1 cellular context compared by ENCODE assay signal in the genomic region with DNA sequence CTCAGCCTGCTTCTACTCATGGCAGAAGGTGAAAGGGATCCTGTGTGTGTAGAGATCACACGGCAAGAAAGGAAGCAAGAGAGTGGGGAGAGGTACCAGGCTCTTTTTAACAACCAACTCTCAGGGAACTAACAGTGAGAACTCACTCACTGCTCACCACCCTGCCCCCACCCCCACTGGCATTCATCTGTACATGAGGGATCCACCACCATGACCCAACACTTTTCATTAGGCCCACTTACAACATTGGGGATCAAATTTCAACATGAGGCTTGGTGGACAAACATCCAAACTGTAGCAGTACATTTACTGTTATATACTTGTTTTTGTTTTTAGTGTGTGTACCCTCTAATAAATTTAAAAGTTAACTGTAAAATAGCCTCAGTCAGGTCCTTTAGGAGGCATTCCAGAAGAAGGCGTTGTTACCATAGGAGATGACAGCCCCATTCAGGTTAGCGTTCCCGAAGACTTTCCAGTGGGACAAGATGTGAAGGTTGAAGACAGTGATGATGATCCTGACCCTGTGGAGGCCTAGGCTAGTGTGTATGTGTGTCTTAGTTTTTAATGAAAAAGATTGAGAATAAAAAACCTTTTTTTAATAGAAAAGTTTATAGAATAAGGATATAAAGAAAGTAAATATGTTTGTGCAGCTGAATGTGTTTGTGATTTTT.
TF ChIP-seq lines count a peak whose summit lies in the region.

No MANE protein-coding gene starts in this region.

TF ChIP-seq in K562, 482 proteins besides CTCF, POLR2A, EP300 and RAD21 (continued from another document and continues in another):
- TF ChIP-seq ZNF146 (CRISPR knock-in tag; IDR thresholded peaks at IDR 0.05; ENCODE audit: unreplicated experiment) (no peak), SMAD2 (IDR thresholded peaks at IDR 0.05; ENCODE audit: low read depth, low read length) (no peak), FOXK2 (conservative IDR thresholded peaks at IDR 0.05 in 1 of 2, IDR thresholded peaks at IDR 0.05 in 1 of 2; ENCODE audit: low read depth in 2 of 2) (no peak), PCBP1 (IDR thresholded peaks at IDR 0.05; ENCODE audit: low read depth, low read length, poor library complexity, severe bottlenecking) (no peak), PML (IDR thresholded peaks at IDR 0.05; ENCODE audit: low read length) (no peak), L3MBTL2 (IDR thresholded peaks at IDR 0.05) (0 out of 2 replicates have a peak, but pooled peaks have one; percentile 28), ZNF584 (CRISPR knock-in tag; IDR thresholded peaks at IDR 0.05; ENCODE audit: low read depth) (no peak), CBX1 (IDR thresholded peaks at IDR 0.05; ENCODE audit: low read depth) (no peak), EGR1 (conservative IDR thresholded peaks at IDR 0.05) (no peak), CEBPG (CRISPR knock-in tag; IDR thresholded peaks at IDR 0.05) (no peak), CEBPG (tag; conservative IDR thresholded peaks at IDR 0.05 in 1 of 2, IDR thresholded peaks at IDR 0.05 in 1 of 2) (no peak), NCOA2 (IDR thresholded peaks at IDR 0.05; ENCODE audit: partially characterized antibody in 2 of 2) (no peak), SRF (CRISPR knock-in tag; IDR thresholded peaks at IDR 0.05) (no peak), DDX20 (tag; IDR thresholded peaks at IDR 0.05; ENCODE audit: low read depth) (no peak), ZBTB17 (CRISPR knock-in tag; IDR thresholded peaks at IDR 0.05) (no peak), PTTG1 (tag; IDR thresholded peaks at IDR 0.05; ENCODE audit: low read depth) (no peak), SMARCA5 (IDR thresholded peaks at IDR 0.05) (no peak), SUPT5H (IDR thresholded peaks at IDR 0.05) (no peak), ZNF133 (CRISPR knock-in tag; IDR thresholded peaks at IDR 0.05) (no peak), ZNF445 (CRISPR knock-in tag; IDR thresholded peaks at IDR 0.05; ENCODE audit: low read depth) (no peak), KDM4B (IDR thresholded peaks at IDR 0.05; ENCODE audit: borderline replicate concordance in 2 of 2, low read depth in 1 of 2) (no peak), ZNF75A (CRISPR knock-in tag; IDR thresholded peaks at IDR 0.05) (no peak), HDAC1 (IDR thresholded peaks at IDR 0.05) (0 out of 4 replicates have a peak, but pooled peaks of 1 of the 2 experiments have one; percentile 35), PPARD (CRISPR knock-in tag; IDR thresholded peaks at IDR 0.05) (no peak), CHD2 (IDR thresholded peaks at IDR 0.05; ENCODE audit: low read depth, low read length) (peak; percentile 57; the same call in 1 of the 2 replicates), ZNF668 (CRISPR knock-in tag; IDR thresholded peaks at IDR 0.05) (no peak), RBM14 (IDR thresholded peaks at IDR 0.05; ENCODE audit: borderline replicate concordance, insufficient read depth, low read depth, low read length) (no peak), RHOXF2B (CRISPR knock-in tag; conservative IDR thresholded peaks at IDR 0.05) (no peak), ZNF23 (CRISPR knock-in tag; IDR thresholded peaks at IDR 0.05) (no peak), HDAC2 (IDR thresholded peaks at IDR 0.05) (no peak), ETV6 (IDR thresholded peaks at IDR 0.05; ENCODE audit: borderline replicate concordance in 1 of 2, low read depth in 2 of 2, low read length in 1 of 2) (no peak), ETV6 (CRISPR knock-in tag; IDR thresholded peaks at IDR 0.05; ENCODE audit: borderline replicate concordance) (no peak), RBM17 (IDR thresholded peaks at IDR 0.05; ENCODE audit: borderline replicate concordance, low read depth, low read length) (no peak), CTBP1 (IDR thresholded peaks at IDR 0.05; ENCODE audit: borderline replicate concordance) (no peak), HDAC8 (tag; IDR thresholded peaks at IDR 0.05) (no peak), ZNF76 (CRISPR knock-in tag; IDR thresholded peaks at IDR 0.05; ENCODE audit: borderline replicate concordance) (no peak), EZH2 (IDR thresholded peaks at IDR 0.05; ENCODE audit: borderline replicate concordance, low read depth, low read length) (no peak), NR2C1 (IDR thresholded peaks at IDR 0.05) (no peak), NR2C1 (tag; IDR thresholded peaks at IDR 0.05) (no peak), RUNX1 (IDR thresholded peaks at IDR 0.05; ENCODE audit: low read depth) (no peak), KAT2B (IDR thresholded peaks at IDR 0.05; ENCODE audit: low read depth, low read length) (no peak), TGIF2 (CRISPR knock-in tag; IDR thresholded peaks at IDR 0.05) (no peak), MTA2 (IDR thresholded peaks at IDR 0.05; ENCODE audit: low read depth) (no peak), SNIP1 (IDR thresholded peaks at IDR 0.05; ENCODE audit: low read depth) (no peak), GABPA (tag; conservative IDR thresholded peaks at IDR 0.05; ENCODE audit: low read depth) (no peak), MAFG (tag; conservative IDR thresholded peaks at IDR 0.05) (peak; percentile 61), ZNF165 (CRISPR knock-in tag; IDR thresholded peaks at IDR 0.05; ENCODE audit: borderline replicate concordance) (no peak), LEF1 (IDR thresholded peaks at IDR 0.05) (peak; percentile 54; the same call in 1 of the 2 replicates), SMARCB1 (IDR thresholded peaks at IDR 0.05; ENCODE audit: insufficient read length, low read depth) (no peak), ZNF134 (CRISPR knock-in tag; conservative IDR thresholded peaks at IDR 0.05) (no peak), ZNF436 (CRISPR knock-in tag; IDR thresholded peaks at IDR 0.05) (no peak), RFX1 (IDR thresholded peaks at IDR 0.05) (peak; percentile 49), ZSCAN32 (CRISPR knock-in tag; IDR thresholded peaks at IDR 0.05) (no peak), MAFK (IDR thresholded peaks at IDR 0.05; ENCODE audit: low read length) (peak; percentile 54; the same call in 1 of the 2 replicates), NFE2 (IDR thresholded peaks at IDR 0.05; ENCODE audit: low read depth) (peak; percentile 88), SMARCC2 (IDR thresholded peaks at IDR 0.05; ENCODE audit: low read depth) (0 out of 2 replicates have a peak, but pooled peaks have one; percentile 17)
- TF ChIP-seq, protein P1, sequence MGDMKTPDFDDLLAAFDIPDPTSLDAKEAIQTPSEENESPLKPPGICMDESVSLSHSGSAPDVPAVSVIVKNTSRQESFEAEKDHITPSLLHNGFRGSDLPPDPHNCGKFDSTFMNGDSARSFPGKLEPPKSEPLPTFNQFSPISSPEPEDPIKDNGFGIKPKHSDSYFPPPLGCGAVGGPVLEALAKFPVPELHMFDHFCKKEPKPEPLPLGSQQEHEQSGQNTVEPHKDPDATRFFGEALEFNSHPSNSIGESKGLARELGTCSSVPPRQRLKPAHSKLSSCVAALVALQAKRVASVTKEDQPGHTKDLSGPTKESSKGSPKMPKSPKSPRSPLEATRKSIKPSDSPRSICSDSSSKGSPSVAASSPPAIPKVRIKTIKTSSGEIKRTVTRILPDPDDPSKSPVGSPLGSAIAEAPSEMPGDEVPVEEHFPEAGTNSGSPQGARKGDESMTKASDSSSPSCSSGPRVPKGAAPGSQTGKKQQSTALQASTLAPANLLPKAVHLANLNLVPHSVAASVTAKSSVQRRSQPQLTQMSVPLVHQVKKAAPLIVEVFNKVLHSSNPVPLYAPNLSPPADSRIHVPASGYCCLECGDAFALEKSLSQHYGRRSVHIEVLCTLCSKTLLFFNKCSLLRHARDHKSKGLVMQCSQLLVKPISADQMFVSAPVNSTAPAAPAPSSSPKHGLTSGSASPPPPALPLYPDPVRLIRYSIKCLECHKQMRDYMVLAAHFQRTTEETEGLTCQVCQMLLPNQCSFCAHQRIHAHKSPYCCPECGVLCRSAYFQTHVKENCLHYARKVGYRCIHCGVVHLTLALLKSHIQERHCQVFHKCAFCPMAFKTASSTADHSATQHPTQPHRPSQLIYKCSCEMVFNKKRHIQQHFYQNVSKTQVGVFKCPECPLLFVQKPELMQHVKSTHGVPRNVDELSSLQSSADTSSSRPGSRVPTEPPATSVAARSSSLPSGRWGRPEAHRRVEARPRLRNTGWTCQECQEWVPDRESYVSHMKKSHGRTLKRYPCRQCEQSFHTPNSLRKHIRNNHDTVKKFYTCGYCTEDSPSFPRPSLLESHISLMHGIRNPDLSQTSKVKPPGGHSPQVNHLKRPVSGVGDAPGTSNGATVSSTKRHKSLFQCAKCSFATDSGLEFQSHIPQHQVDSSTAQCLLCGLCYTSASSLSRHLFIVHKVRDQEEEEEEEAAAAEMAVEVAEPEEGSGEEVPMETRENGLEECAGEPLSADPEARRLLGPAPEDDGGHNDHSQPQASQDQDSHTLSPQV (IDR thresholded peaks at IDR 0.05), result peak; percentile 70
- TF ChIP-seq, protein P2, sequence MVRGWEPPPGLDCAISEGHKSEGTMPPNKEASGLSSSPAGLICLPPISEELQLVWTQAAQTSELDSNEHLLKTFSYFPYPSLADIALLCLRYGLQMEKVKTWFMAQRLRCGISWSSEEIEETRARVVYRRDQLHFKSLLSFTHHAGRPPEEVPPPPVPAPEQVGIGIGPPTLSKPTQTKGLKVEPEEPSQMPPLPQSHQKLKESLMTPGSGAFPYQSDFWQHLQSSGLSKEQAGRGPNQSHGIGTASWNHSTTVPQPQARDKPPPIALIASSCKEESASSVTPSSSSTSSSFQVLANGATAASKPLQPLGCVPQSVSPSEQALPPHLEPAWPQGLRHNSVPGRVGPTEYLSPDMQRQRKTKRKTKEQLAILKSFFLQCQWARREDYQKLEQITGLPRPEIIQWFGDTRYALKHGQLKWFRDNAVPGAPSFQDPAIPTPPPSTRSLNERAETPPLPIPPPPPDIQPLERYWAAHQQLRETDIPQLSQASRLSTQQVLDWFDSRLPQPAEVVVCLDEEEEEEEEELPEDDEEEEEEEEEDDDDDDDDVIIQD (CRISPR knock-in tag; IDR thresholded peaks at IDR 0.05), result no peak
- TF ChIP-seq, protein P3, sequence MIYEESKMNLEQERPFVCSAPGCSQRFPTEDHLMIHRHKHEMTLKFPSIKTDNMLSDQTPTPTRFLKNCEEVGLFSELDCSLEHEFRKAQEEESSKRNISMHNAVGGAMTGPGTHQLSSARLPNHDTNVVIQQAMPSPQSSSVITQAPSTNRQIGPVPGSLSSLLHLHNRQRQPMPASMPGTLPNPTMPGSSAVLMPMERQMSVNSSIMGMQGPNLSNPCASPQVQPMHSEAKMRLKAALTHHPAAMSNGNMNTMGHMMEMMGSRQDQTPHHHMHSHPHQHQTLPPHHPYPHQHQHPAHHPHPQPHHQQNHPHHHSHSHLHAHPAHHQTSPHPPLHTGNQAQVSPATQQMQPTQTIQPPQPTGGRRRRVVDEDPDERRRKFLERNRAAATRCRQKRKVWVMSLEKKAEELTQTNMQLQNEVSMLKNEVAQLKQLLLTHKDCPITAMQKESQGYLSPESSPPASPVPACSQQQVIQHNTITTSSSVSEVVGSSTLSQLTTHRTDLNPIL (CRISPR knock-in tag; IDR thresholded peaks at IDR 0.05), result no peak
- TF ChIP-seq, protein P4, sequence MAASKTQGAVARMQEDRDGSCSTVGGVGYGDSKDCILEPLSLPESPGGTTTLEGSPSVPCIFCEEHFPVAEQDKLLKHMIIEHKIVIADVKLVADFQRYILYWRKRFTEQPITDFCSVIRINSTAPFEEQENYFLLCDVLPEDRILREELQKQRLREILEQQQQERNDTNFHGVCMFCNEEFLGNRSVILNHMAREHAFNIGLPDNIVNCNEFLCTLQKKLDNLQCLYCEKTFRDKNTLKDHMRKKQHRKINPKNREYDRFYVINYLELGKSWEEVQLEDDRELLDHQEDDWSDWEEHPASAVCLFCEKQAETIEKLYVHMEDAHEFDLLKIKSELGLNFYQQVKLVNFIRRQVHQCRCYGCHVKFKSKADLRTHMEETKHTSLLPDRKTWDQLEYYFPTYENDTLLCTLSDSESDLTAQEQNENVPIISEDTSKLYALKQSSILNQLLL (CRISPR knock-in tag; IDR thresholded peaks at IDR 0.05; ENCODE audit: borderline replicate concordance), result no peak
- TF ChIP-seq, protein P5, sequence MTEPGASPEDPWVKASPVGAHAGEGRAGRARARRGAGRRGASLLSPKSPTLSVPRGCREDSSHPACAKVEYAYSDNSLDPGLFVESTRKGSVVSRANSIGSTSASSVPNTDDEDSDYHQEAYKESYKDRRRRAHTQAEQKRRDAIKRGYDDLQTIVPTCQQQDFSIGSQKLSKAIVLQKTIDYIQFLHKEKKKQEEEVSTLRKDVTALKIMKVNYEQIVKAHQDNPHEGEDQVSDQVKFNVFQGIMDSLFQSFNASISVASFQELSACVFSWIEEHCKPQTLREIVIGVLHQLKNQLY (CRISPR knock-in tag; conservative IDR thresholded peaks at IDR 0.05), result no peak
- TF ChIP-seq, protein P6, sequence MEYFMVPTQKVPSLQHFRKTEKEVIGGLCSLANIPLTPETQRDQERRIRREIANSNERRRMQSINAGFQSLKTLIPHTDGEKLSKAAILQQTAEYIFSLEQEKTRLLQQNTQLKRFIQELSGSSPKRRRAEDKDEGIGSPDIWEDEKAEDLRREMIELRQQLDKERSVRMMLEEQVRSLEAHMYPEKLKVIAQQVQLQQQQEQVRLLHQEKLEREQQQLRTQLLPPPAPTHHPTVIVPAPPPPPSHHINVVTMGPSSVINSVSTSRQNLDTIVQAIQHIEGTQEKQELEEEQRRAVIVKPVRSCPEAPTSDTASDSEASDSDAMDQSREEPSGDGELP (CRISPR knock-in tag; IDR thresholded peaks at IDR 0.05; ENCODE audit: borderline replicate concordance), result no peak
- TF ChIP-seq, protein P7, sequence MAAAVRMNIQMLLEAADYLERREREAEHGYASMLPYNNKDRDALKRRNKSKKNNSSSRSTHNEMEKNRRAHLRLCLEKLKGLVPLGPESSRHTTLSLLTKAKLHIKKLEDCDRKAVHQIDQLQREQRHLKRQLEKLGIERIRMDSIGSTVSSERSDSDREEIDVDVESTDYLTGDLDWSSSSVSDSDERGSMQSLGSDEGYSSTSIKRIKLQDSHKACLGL (CRISPR knock-in tag; IDR thresholded peaks at IDR 0.05; ENCODE audit: borderline replicate concordance, poor library complexity, severe bottlenecking), result no peak
- TF ChIP-seq, protein P8, sequence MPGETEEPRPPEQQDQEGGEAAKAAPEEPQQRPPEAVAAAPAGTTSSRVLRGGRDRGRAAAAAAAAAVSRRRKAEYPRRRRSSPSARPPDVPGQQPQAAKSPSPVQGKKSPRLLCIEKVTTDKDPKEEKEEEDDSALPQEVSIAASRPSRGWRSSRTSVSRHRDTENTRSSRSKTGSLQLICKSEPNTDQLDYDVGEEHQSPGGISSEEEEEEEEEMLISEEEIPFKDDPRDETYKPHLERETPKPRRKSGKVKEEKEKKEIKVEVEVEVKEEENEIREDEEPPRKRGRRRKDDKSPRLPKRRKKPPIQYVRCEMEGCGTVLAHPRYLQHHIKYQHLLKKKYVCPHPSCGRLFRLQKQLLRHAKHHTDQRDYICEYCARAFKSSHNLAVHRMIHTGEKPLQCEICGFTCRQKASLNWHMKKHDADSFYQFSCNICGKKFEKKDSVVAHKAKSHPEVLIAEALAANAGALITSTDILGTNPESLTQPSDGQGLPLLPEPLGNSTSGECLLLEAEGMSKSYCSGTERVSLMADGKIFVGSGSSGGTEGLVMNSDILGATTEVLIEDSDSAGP (CRISPR knock-in tag; IDR thresholded peaks at IDR 0.05), result no peak
- TF ChIP-seq, protein P9, sequence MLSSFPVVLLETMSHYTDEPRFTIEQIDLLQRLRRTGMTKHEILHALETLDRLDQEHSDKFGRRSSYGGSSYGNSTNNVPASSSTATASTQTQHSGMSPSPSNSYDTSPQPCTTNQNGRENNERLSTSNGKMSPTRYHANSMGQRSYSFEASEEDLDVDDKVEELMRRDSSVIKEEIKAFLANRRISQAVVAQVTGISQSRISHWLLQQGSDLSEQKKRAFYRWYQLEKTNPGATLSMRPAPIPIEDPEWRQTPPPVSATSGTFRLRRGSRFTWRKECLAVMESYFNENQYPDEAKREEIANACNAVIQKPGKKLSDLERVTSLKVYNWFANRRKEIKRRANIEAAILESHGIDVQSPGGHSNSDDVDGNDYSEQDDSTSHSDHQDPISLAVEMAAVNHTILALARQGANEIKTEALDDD (IDR thresholded peaks at IDR 0.05), result peak; percentile 58; the same call in 1 of the 2 replicates
